Comparison of ENCODE assay signal across 17 cellular contexts in genomic region chrX:150017868-150018267, GRCh38.
"Had no signal": no experiment of that assay in that cellular context is flagged by ENCODE, and none has a peak within 500 bp of the region (broad histone marks: within the 10 kb centered on the region; RNA-seq: fewer than 3 reads in every experiment).

No MANE protein-coding gene starts in this region.

- DNase-seq: KBM-7, MV-4-11, NCI-H1048, NCI-H1105, NCI-H1417, NCI-H1436 treated with DMSO at 0.1 percent for 48 hours, NCI-H1694, NCI-H187 treated with DMSO at 0.1 percent for 48 hours, NCI-H2029 treated with DMSO at 0.1 percent for 48 hours, NCI-H2171 treated with DMSO at 0.1 percent for 48 hours, NCI-H345, NCI-H446 treated with DMSO at 0.1 percent for 48 hours, NCI-H510A treated with DMSO at 0.1 percent for 48 hours, NCI-H526, Right ventricle myocardium superior, RPMI8226, SIG-M5 had no signal
